Comparison of ENCODE assay signal across 10 cellular contexts in genomic region chr14:78863143-78863542, GRCh38.
DNase-seq lines count a peak whose midpoint lies in the region; ATAC-seq, FAIRE-seq and TF ChIP-seq lines count a peak whose summit lies in the region.
"Had no signal": no experiment of that assay in that cellular context is flagged by ENCODE, and none has a peak within 500 bp of the region (broad histone marks: within the 10 kb centered on the region; RNA-seq: fewer than 3 reads in every experiment).

No MANE protein-coding gene starts in this region.

- no peak overlapping the region for H3K4ac ChIP-seq in H1 (replicated peaks; ENCODE audit: insufficient read length, low read depth, low read length)

- H4K20me1 ChIP-seq in OCI-LY7 (ENCODE audit: insufficient read depth, low read length): no peaks in the 10 kb centered on the region
- no peaks in the 10 kb centered on the region for H4K20me1 ChIP-seq in H1 (replicated peaks in 1 of 2; ENCODE audit: control insufficient read depth in 1 of 2, insufficient read depth in 2 of 2, low read length in 2 of 2)

- H3K36me3 ChIP-seq in OCI-LY7 (ENCODE audit: insufficient read depth, low read length): no peaks in the 10 kb centered on the region
- no peaks in the 10 kb centered on the region for H3K36me3 ChIP-seq in H1 (ENCODE audit: control insufficient read depth in 2 of 4, insufficient read depth in 4 of 4, low read length in 3 of 4)

- H2BK20ac ChIP-seq in H1 (ENCODE audit: low read length): no peak overlapping the region

- no peak for TF ChIP-seq POLR2A in H1 (IDR thresholded peaks at IDR 0.05; ENCODE audit: control extremely low read depth in 1 of 2, low read depth in 2 of 2, low read length in 2 of 2)

- H2AFZ ChIP-seq in OCI-LY7 (ENCODE audit: low read length): no peak overlapping the region
- H2AFZ ChIP-seq in H1 (ENCODE audit: low read length): no peak overlapping the region

- H4K8ac ChIP-seq in H1 (ENCODE audit: extremely low read depth, insufficient read depth, low read length): no peak overlapping the region

- H3K9me2 ChIP-seq in OCI-LY7 (ENCODE audit: insufficient read depth, low read length): no peaks in the 10 kb centered on the region

- H3K9me3 ChIP-seq in OCI-LY7 (ENCODE audit: low read length) (no peaks in the 10 kb centered on the region), H1 (ENCODE audit: insufficient read depth in 2 of 2, low read depth in 1 of 2, low read length in 1 of 2) (no peaks in the 10 kb centered on the region)

- CTCF ChIA-PET in OCI-LY7 (lab: Charles Lee; ENCODE audit: unreplicated experiment): no interaction called here
- CTCF ChIA-PET in H1 (lab: Charles Lee; ENCODE audit: partially characterized antibody): interaction anchor here (2.6 kb wide), 1 partner anchor 15 kb away, joined by 9 read pairs; no protein-coding TSS in a partner anchor

- H3K18ac ChIP-seq in H1 (ENCODE audit: extremely low read depth, low read length): no peak overlapping the region

- WGBS in H1 (ENCODE audit: extremely low coverage in 1 of 2, insufficient coverage in 1 of 2, insufficient read length in 1 of 2, insufficient replicate concordance in 2 of 2, low coverage in 1 of 2, low lambda C conversion rate in 2 of 2, missing lambda C conversion rate in 1 of 2), 2 experiments: 24% methylated on average over 4 of the region's 4 CpGs; no CpG with 5 or more reads in 1 of the 2 experiments

- ATAC-seq in HG03097 (IDR thresholded peaks at IDR 0.05; ENCODE audit: low FRiP score, unreplicated experiment) (no peak), GM21423 (IDR thresholded peaks at IDR 0.05; ENCODE audit: unreplicated experiment) (no peak)
- ATAC-seq: left cardiac atrium had no signal

- H3K56ac ChIP-seq in H1 (replicated peaks; ENCODE audit: insufficient read length, low read depth, low read length): no peak overlapping the region

- no peak for TF ChIP-seq CTCF in OCI-LY7 (conservative IDR thresholded peaks at IDR 0.05; ENCODE audit: low read length)
- TF ChIP-seq CTCF in H1 (IDR thresholded peaks at IDR 0.05; ENCODE audit: control extremely low read depth in 1 of 3, insufficient read depth in 1 of 3, low read depth in 1 of 3, low read length in 3 of 3): no peak

- DNase-seq in NOMO-1 treated with DMSO at 0.1 percent for 48 hours (lab: John Stamatoyannopoulos, UW; ENCODE audit: unreplicated experiment) (peak; percentile 4), NOMO-1 treated with dmso at 0.1 percent for 144 hours (lab: John Stamatoyannopoulos, UW; ENCODE audit: unreplicated experiment) (no peak), OCI-LY7 (ENCODE audit: low spot score) (peak; percentile 24), H1 (ENCODE audit: low read depth in 1 of 2, low spot score in 2 of 2) (peak in 1 of 2 experiments; percentile 76), pulmonary artery endothelial cell (ENCODE audit: low read depth, low spot score) (peak; percentile 17), DMS153 treated with DMSO at 0.1 percent for 48 hours (lab: John Stamatoyannopoulos, UW; ENCODE audit: unreplicated experiment) (no peak)
- DNase-seq: left cardiac atrium, NCI-H1694 had no signal

- H3K4me1 ChIP-seq in OCI-LY7 (ENCODE audit: insufficient read depth, low read length, poor library complexity, severe bottlenecking): no peaks in the 10 kb centered on the region
- H3K4me1 ChIP-seq in H1 (replicated peaks in 1 of 4; ENCODE audit: control insufficient read depth in 3 of 4, insufficient read depth in 4 of 4, low read length in 3 of 4): peaks cover 0 to 2% (median 1%) of the 10 kb centered on the region in 4 experiments; a peak in 2 of 7 replicates

- intact Hi-C loops in OCI-LY7 (cut with micrococcal nuclease; ENCODE audit: unreplicated experiment): no loop called here

- TF ChIP-seq RAD21 in H1 (IDR thresholded peaks at IDR 0.05 in 1 of 2, conservative IDR thresholded peaks at IDR 0.05 in 1 of 2; ENCODE audit: low read depth in 2 of 2, low read length in 2 of 2): no peak

- H3K4me3 ChIP-seq in OCI-LY7 (ENCODE audit: low read depth, low read length, poor library complexity, severe bottlenecking) (no peak overlapping the region), H1 (ENCODE audit: extremely low read depth in 1 of 4, insufficient read depth in 2 of 4, low read depth in 3 of 4, low read length in 4 of 4) (no peak overlapping the region)

- no peak overlapping the region for H3K14ac ChIP-seq in H1 (ENCODE audit: insufficient read length)

- no peak overlapping the region for H3K9ac ChIP-seq in H1 (replicated peaks in 1 of 4; ENCODE audit: extremely low read depth in 1 of 4, low read depth in 3 of 4, low read length in 3 of 4)

- H3K23me2 ChIP-seq in H1 (ENCODE audit: low read depth, low read length): no peaks in the 10 kb centered on the region

- H2AK5ac ChIP-seq in H1 (ENCODE audit: low read depth, low read length): no peak overlapping the region

- H3K4me2 ChIP-seq in OCI-LY7 (ENCODE audit: low read length) (no peak overlapping the region), H1 (ENCODE audit: insufficient read depth in 1 of 2, low read depth in 2 of 2, low read length in 2 of 2) (no peak overlapping the region)

- no peak overlapping the region for H4K5ac ChIP-seq in H1 (ENCODE audit: insufficient read length, low read depth, low read length)

- no peaks in the 10 kb centered on the region for H3K27me3 ChIP-seq in H1 (replicated peaks in 1 of 4; ENCODE audit: control insufficient read depth in 3 of 4, extremely low read depth in 1 of 4, insufficient read depth in 3 of 4, low read length in 3 of 4)

- H2BK12ac ChIP-seq in H1 (ENCODE audit: low read depth, low read length): no peak overlapping the region

- no peak overlapping the region for H2BK120ac ChIP-seq in H1 (replicated peaks; ENCODE audit: low read depth, low read length)

- TF ChIP-seq EP300 in H1 (IDR thresholded peaks at IDR 0.05; ENCODE audit: borderline replicate concordance in 1 of 2, low read depth in 2 of 2, low read length in 2 of 2): no peak

- no peak overlapping the region for H3K23ac ChIP-seq in H1 (ENCODE audit: insufficient read length)

- no peak overlapping the region for H2BK5ac ChIP-seq in H1 (ENCODE audit: low read depth, low read length)

- H3K79me2 ChIP-seq in OCI-LY7 (ENCODE audit: insufficient read depth, low read depth, low read length): no peaks in the 10 kb centered on the region
- no peaks in the 10 kb centered on the region for H3K79me2 ChIP-seq in H1 (ENCODE audit: control insufficient read depth in 1 of 2, insufficient read depth in 2 of 2, low read length in 2 of 2)

- no peak overlapping the region for H4K91ac ChIP-seq in H1 (replicated peaks; ENCODE audit: insufficient read length, low read length)

- no TSS peak for BruUV-seq in OCI-LY7 (replicated peaks; lab: Mats Ljungman, UMichigan)

- POLR2A ChIA-PET in OCI-LY7 (lab: Charles Lee) (no interaction called here), H1 (lab: Charles Lee; ENCODE audit: partially characterized antibody) (no interaction called here)

- no peak overlapping the region for H2BK15ac ChIP-seq in H1 (ENCODE audit: low read length)

- H3K27ac ChIP-seq in OCI-LY7 (ENCODE audit: low read depth, low read length, poor library complexity, severe bottlenecking) (no peak overlapping the region), H1 (ENCODE audit: low read depth, low read length) (no peak overlapping the region)

- H3K79me1 ChIP-seq in H1 (ENCODE audit: low read depth, low read length): no peaks in the 10 kb centered on the region

- FAIRE-seq in H1 (lab: Jason Lieb, UNC): peak; percentile 68

TF ChIP-seq in H1, 55 proteins besides CTCF, POLR2A, EP300 and RAD21 (continues in another document):
- TF ChIP-seq SAP30 (IDR thresholded peaks at IDR 0.05; ENCODE audit: insufficient read depth, insufficient replicate concordance, low read length): no peak
- TF ChIP-seq SP2 (IDR thresholded peaks at IDR 0.05; ENCODE audit: low read length): no peak
- peak; percentile 28 for TF ChIP-seq TAF7 (optimal IDR thresholded peaks at IDR 0.05; ENCODE audit: borderline replicate concordance, low read depth, low read length)
- no peak for TF ChIP-seq MAFK (IDR thresholded peaks at IDR 0.05; ENCODE audit: low read depth, low read length)
- TF ChIP-seq BCL11A (IDR thresholded peaks at IDR 0.05; ENCODE audit: low read depth in 2 of 2, low read length in 2 of 2): no peak
- TF ChIP-seq, protein P1, sequence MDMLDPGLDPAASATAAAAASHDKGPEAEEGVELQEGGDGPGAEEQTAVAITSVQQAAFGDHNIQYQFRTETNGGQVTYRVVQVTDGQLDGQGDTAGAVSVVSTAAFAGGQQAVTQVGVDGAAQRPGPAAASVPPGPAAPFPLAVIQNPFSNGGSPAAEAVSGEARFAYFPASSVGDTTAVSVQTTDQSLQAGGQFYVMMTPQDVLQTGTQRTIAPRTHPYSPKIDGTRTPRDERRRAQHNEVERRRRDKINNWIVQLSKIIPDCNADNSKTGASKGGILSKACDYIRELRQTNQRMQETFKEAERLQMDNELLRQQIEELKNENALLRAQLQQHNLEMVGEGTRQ (IDR thresholded peaks at IDR 0.05; ENCODE audit: low read length): no peak
- peak in 1 of 2 experiments; percentile 55; a peak in 1 of 4 replicates for TF ChIP-seq SIN3A (conservative IDR thresholded peaks at IDR 0.05 in 1 of 2, IDR thresholded peaks at IDR 0.05 in 1 of 2; ENCODE audit: low read depth in 1 of 2, low read length in 2 of 2)

Comparison
In these comparisons a context has a peak if more than half of its experiments do, and no peak if none do; other contexts are left out.
1. DNase-seq: peak in NOMO-1 treated with DMSO at 0.1 percent for 48 hours (single experiment), OCI-LY7 (single experiment) and pulmonary artery endothelial cell (single experiment); none in NOMO-1 treated with dmso at 0.1 percent for 144 hours (single experiment) and DMS153 treated with DMSO at 0.1 percent for 48 hours (single experiment).